In genomic region chr10:113006656-113007342, GRCh38 we compare ENCODE assay signal across 17 cellular contexts. TPM values are rescaled to one million over a fixed set of nuclear protein-coding genes. Genes with fewer than 3 reads are reported as not detected.
DNase-seq lines count a peak whose midpoint lies in the region; ATAC-seq and TF ChIP-seq lines count a peak whose summit lies in the region.
"Had no signal": no experiment of that assay in that cellular context is flagged by ENCODE, and none has a peak within 500 bp of the region (broad histone marks: within the 10 kb centered on the region; RNA-seq: fewer than 3 reads in every experiment).

No MANE protein-coding gene starts in this region.

- BruUV-seq in Calu3 (replicated peaks; lab: Mats Ljungman, UMichigan), result no TSS peak

- CTCF ChIA-PET in Calu3 (lab: Charles Lee), result no interaction called here

- no peak overlapping the region for H3K27ac ChIP-seq in CD4-positive, CD25-positive, alpha-beta regulatory T cell (ENCODE audit: insufficient read depth, low read length, poor library complexity, severe bottlenecking)
- peak overlapping the region; percentile 59 for H3K27ac ChIP-seq in DND-41 (ENCODE audit: low read length)
- H3K27ac ChIP-seq: ovary, SJSA1, transverse colon had no signal

- H2AFZ ChIP-seq in DND-41 (ENCODE audit: low read depth, low read length), result no peak overlapping the region

- H3K4me2 ChIP-seq in DND-41 (ENCODE audit: insufficient read depth, low read length), result peak overlapping the region; percentile 74

- no peak overlapping the region for H3K4me3 ChIP-seq in CD4-positive, CD25-positive, alpha-beta regulatory T cell (ENCODE audit: low read depth, low read length)
- H3K4me3 ChIP-seq in DND-41 (ENCODE audit: low read depth in 1 of 2, low read length in 2 of 2), result no peak overlapping the region
- H3K4me3 ChIP-seq: ovary, SJSA1, transverse colon had no signal

- H3K9me3 Mint-ChIP-seq in CD4-positive, CD25-positive, alpha-beta regulatory T cell, result peaks cover 0 to 3% (median 0%) of the 10 kb centered on the region in 7 donors
- no peaks in the 10 kb centered on the region for H3K9me3 Mint-ChIP-seq in activated T-cell treated with anti-CD3 and anti-CD28 coated beads, Interleukin-2, amount 50 U/mL, for 4 hours
- H3K9me3 Mint-ChIP-seq in naive thymus-derived CD8-positive, alpha-beta T cell, result no peaks in the 10 kb centered on the region
- no peaks in the 10 kb centered on the region for H3K9me3 Mint-ChIP-seq in T-helper 2 cell treated with Interferon-gamma antibody and Interleukin-4, amounts not matched to agents 5 μg/mL and 100 μg/mL, for 36 hours
- no peaks in the 10 kb centered on the region for H3K9me3 Mint-ChIP-seq in Calu3 (ENCODE audit: low read depth, unreplicated experiment)
- H3K9me3 Mint-ChIP-seq: HFFc6 had no signal

- H4K20me1 ChIP-seq in DND-41 (ENCODE audit: insufficient read depth, low read length), result peaks cover 86% of the 10 kb centered on the region

- no peaks in the 10 kb centered on the region for H3K36me3 ChIP-seq in CD4-positive, CD25-positive, alpha-beta regulatory T cell (ENCODE audit: control insufficient read depth, insufficient read depth, low read length)
- H3K36me3 ChIP-seq in DND-41 (ENCODE audit: insufficient read depth, low read length), result peaks cover 3% of the 10 kb centered on the region; the same call in 1 of the 2 replicates
- H3K36me3 ChIP-seq: ovary, transverse colon had no signal

- H3K27me3 ChIP-seq in CD4-positive, CD25-positive, alpha-beta regulatory T cell (ENCODE audit: control insufficient read depth, insufficient read depth, low read length), result peaks cover 2% of the 10 kb centered on the region
- H3K27me3 ChIP-seq in DND-41 (ENCODE audit: insufficient read depth, low read length, poor library complexity), result no peaks in the 10 kb centered on the region
- H3K27me3 ChIP-seq: BE2C, dorsolateral prefrontal cortex, ovary, SJSA1, transverse colon had no signal

- peaks cover 24% of the 10 kb centered on the region for H3K4me1 ChIP-seq in CD4-positive, CD25-positive, alpha-beta regulatory T cell (ENCODE audit: control insufficient read depth, insufficient read depth, low read length, poor library complexity, severe bottlenecking)
- peaks cover 42% of the 10 kb centered on the region for H3K4me1 ChIP-seq in DND-41 (ENCODE audit: insufficient read depth, low read length)
- H3K4me1 ChIP-seq: BE2C had no signal

- no peak overlapping the region for H3K27ac Mint-ChIP-seq in CD4-positive, CD25-positive, alpha-beta regulatory T cell
- H3K27ac Mint-ChIP-seq in naive thymus-derived CD8-positive, alpha-beta T cell, result peak overlapping the region in 4 of 10 donors; percentile 23 to 92 (median 80)
- H3K27ac Mint-ChIP-seq in T-helper 2 cell treated with Interferon-gamma antibody and Interleukin-4, amounts not matched to agents 5 μg/mL and 100 μg/mL, for 36 hours, result no peak overlapping the region
- no peak overlapping the region for H3K27ac Mint-ChIP-seq in Calu3 (ENCODE audit: unreplicated experiment)

- intact Hi-C loops in Calu3 (cut with micrococcal nuclease; ENCODE audit: unreplicated experiment), result no loop called here

- peaks cover 36% of the 10 kb centered on the region for H3K27me3 Mint-ChIP-seq in CD4-positive, CD25-positive, alpha-beta regulatory T cell
- peaks cover 54% of the 10 kb centered on the region for H3K27me3 Mint-ChIP-seq in activated T-cell treated with anti-CD3 and anti-CD28 coated beads, Interleukin-2, amount 50 U/mL, for 4 hours (ENCODE audit: low read depth)
- peaks cover 9 to 65% (median 19%) of the 10 kb centered on the region in 5 donors for H3K27me3 Mint-ChIP-seq in naive thymus-derived CD8-positive, alpha-beta T cell
- peaks cover 61% of the 10 kb centered on the region for H3K27me3 Mint-ChIP-seq in T-helper 2 cell treated with Interferon-gamma antibody and Interleukin-4, amounts not matched to agents 5 μg/mL and 100 μg/mL, for 36 hours (ENCODE audit: low read depth)
- H3K27me3 Mint-ChIP-seq in Calu3 (ENCODE audit: unreplicated experiment), result no peaks in the 10 kb centered on the region

- DNase-seq in CD4-positive, CD25-positive, alpha-beta regulatory T cell, result no peak
- DNase-seq in DND-41 (no peak), hippocampal formation (lab: John Stamatoyannopoulos, UW) (no peak), Calu3 (no peak), NCI-H526 (lab: John Stamatoyannopoulos, UW) (no peak)
- no peak for DNase-seq in activated T-cell treated with anti-CD3 and anti-CD28 coated beads, Interleukin-2, amount 50 U/mL, for 4 hours
- DNase-seq in naive thymus-derived CD8-positive, alpha-beta T cell, result peak in 1 of 10 donors; percentile 10
- DNase-seq in T-helper 2 cell treated with Interferon-gamma antibody and Interleukin-4, amounts not matched to agents 5 μg/mL and 100 μg/mL, for 36 hours (ENCODE audit: low spot score), result no peak
- DNase-seq: BE2C; dorsolateral prefrontal cortex; HFFc6; mesenchymal stem cell; NCI-H2081; NK-92 treated with Interleukin-12 subunit alpha and Interleukin-12 subunit beta, amount 100 ng/mL, for 24 hours; ovary; transverse colon had no signal

- ATAC-seq in CD4-positive, CD25-positive, alpha-beta regulatory T cell (ENCODE audit: low read depth in 2 of 2), result peak; percentile 23
- peak; percentile 57 for ATAC-seq in DND-41 (ENCODE audit: insufficient read depth, low read depth)
- peak; percentile 61 to 67 for ATAC-seq in activated T-cell treated with anti-CD3 and anti-CD28 coated beads, Interleukin-2, amount 50 U/mL, for 4 hours
- peak; percentile 63 to 69 for ATAC-seq in naive thymus-derived CD8-positive, alpha-beta T cell

- no peaks in the 10 kb centered on the region for H3K9me3 ChIP-seq in CD4-positive, CD25-positive, alpha-beta regulatory T cell (ENCODE audit: control insufficient read depth in 2 of 2, low read length in 2 of 2)
- no peaks in the 10 kb centered on the region for H3K9me3 ChIP-seq in DND-41 (ENCODE audit: insufficient read depth, low read length, severe bottlenecking)
- H3K9me3 ChIP-seq: BE2C, ovary, SJSA1, transverse colon had no signal

- TF ChIP-seq CTCF in DND-41 (IDR thresholded peaks at IDR 0.05; ENCODE audit: borderline replicate concordance, extremely low read depth, low read length, poor library complexity, severe bottlenecking) (no peak), Calu3 (IDR thresholded peaks at IDR 0.05; ENCODE audit: unreplicated experiment) (no peak)

- H3K79me2 ChIP-seq in DND-41 (ENCODE audit: insufficient read depth, low read length), result peaks cover 69% of the 10 kb centered on the region

- H3K9ac ChIP-seq in DND-41 (ENCODE audit: low read depth, low read length), result no peak overlapping the region

- H3K4me3 Mint-ChIP-seq in CD4-positive, CD25-positive, alpha-beta regulatory T cell, result peak overlapping the region in 2 of 4 donors; percentile 30 to 84
- no peak overlapping the region for H3K4me3 Mint-ChIP-seq in activated T-cell treated with anti-CD3 and anti-CD28 coated beads, Interleukin-2, amount 50 U/mL, for 4 hours
- peak overlapping the region; percentile 75 to 89 (median 86) for H3K4me3 Mint-ChIP-seq in naive thymus-derived CD8-positive, alpha-beta T cell
- no peak overlapping the region for H3K4me3 Mint-ChIP-seq in T-helper 2 cell treated with Interferon-gamma antibody and Interleukin-4, amounts not matched to agents 5 μg/mL and 100 μg/mL, for 36 hours
- no peak overlapping the region for H3K4me3 Mint-ChIP-seq in Calu3 (ENCODE audit: low read depth, unreplicated experiment)

- peaks cover 0 to 27% (median 11%) of the 10 kb centered on the region in 4 donors for H3K4me1 Mint-ChIP-seq in CD4-positive, CD25-positive, alpha-beta regulatory T cell
- peaks cover 32% of the 10 kb centered on the region for H3K4me1 Mint-ChIP-seq in activated T-cell treated with anti-CD3 and anti-CD28 coated beads, Interleukin-2, amount 50 U/mL, for 4 hours (ENCODE audit: low read depth)
- H3K4me1 Mint-ChIP-seq in naive thymus-derived CD8-positive, alpha-beta T cell, result peaks cover 24 to 39% (median 34%) of the 10 kb centered on the region in 4 donors
- H3K4me1 Mint-ChIP-seq in T-helper 2 cell treated with Interferon-gamma antibody and Interleukin-4, amounts not matched to agents 5 μg/mL and 100 μg/mL, for 36 hours (ENCODE audit: low read depth), result peaks cover 12% of the 10 kb centered on the region
- peaks cover 30% of the 10 kb centered on the region for H3K4me1 Mint-ChIP-seq in Calu3 (ENCODE audit: low read depth, unreplicated experiment)

- H3K36me3 Mint-ChIP-seq in CD4-positive, CD25-positive, alpha-beta regulatory T cell, result no peaks in the 10 kb centered on the region
- H3K36me3 Mint-ChIP-seq in activated T-cell treated with anti-CD3 and anti-CD28 coated beads, Interleukin-2, amount 50 U/mL, for 4 hours (ENCODE audit: insufficient read depth), result no peaks in the 10 kb centered on the region
- H3K36me3 Mint-ChIP-seq in naive thymus-derived CD8-positive, alpha-beta T cell, result peaks cover 0 to 2% (median 0%) of the 10 kb centered on the region in 3 donors
- no peaks in the 10 kb centered on the region for H3K36me3 Mint-ChIP-seq in T-helper 2 cell treated with Interferon-gamma antibody and Interleukin-4, amounts not matched to agents 5 μg/mL and 100 μg/mL, for 36 hours (ENCODE audit: low read depth)
- peaks cover 30% of the 10 kb centered on the region for H3K36me3 Mint-ChIP-seq in Calu3 (ENCODE audit: insufficient read depth, unreplicated experiment)

- POLR2A ChIA-PET in naive thymus-derived CD8-positive, alpha-beta T cell (lab: Charles Lee), result no interaction called here

RNA-seq across cellular contexts. Expression of gene TCF7L2, which starts 56.8 kb away (rescaled TPM):
- total RNA-seq in CD4-positive, CD25-positive, alpha-beta regulatory T cell, result 1.8 TPM
- polyA plus RNA-seq in CD4-positive, CD25-positive, alpha-beta regulatory T cell, result under 1 TPM in 3 of 4 donors, not detected in 1; 0.38 to 0.55 (median 0.49) TPM
- total RNA-seq in activated T-cell treated with anti-CD3 and anti-CD28 coated beads, Interleukin-2, amount 50 U/mL, for 4 hours, result 1 to 10 TPM in 1 of 3 donors, under 1 TPM in 2; 0.76 to 1.9 (median 0.90) TPM
- 1 to 10 TPM; 4.3 to 6.0 TPM for total RNA-seq in naive thymus-derived CD8-positive, alpha-beta T cell
- polyA plus RNA-seq in naive thymus-derived CD8-positive, alpha-beta T cell, result 1 to 10 TPM; 1.6 to 4.1 (median 2.1) TPM
- 36.6 and 43.0 TPM in 2 replicates for total RNA-seq in Calu3 (2022)

Comparison
In these comparisons a context has a peak if more than half of its experiments do, and no peak if none do; other contexts are left out.
1. H3K4me3 Mint-ChIP-seq: peak in naive thymus-derived CD8-positive, alpha-beta T cell (10 of 10); none in activated T-cell treated with anti-CD3 and anti-CD28 coated beads, Interleukin-2, amount 50 U/mL, for 4 hours (single experiment), T-helper 2 cell treated with Interferon-gamma antibody and Interleukin-4, amounts not matched to agents 5 μg/mL and 100 μg/mL, for 36 hours (single experiment) and Calu3 (single experiment).
2. Peak in every context shown above with its lines, with median percentiles within 50 percentile points of each other: ATAC-seq.